In the genomic region with DNA sequence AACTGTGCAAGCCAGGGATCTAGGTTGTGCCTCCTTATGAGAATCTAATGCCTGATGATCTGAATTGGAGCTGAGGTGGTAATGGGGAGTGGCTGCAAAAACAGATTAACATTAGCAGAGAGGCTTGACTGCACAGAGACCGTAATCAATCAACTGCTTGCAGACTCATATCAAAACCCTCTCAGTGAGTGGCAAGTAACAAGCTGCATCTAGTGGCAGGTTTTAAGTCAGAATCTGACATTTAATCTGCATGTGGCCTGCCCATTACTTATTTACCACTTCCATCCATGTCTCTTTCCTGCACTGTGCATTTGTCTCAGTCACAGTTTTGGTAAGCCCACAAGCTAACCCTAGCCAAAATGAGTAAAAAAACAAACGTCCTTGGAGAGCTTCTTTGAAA, we compare ENCODE assay signal across 22 cellular contexts. TPM values are rescaled to one million over a fixed set of nuclear protein-coding genes. Genes with fewer than 3 reads are reported as not detected.
DNase-seq lines count a peak whose midpoint lies in the region; ATAC-seq and TF ChIP-seq lines count a peak whose summit lies in the region.
"Had no signal": no experiment of that assay in that cellular context is flagged by ENCODE, and none has a peak within 500 bp of the region (broad histone marks: within the 10 kb centered on the region; RNA-seq: fewer than 3 reads in every experiment).

No MANE protein-coding gene starts in this region.

- H3K9me3 Mint-ChIP-seq in activated T-helper 2 cell treated with anti-CD3 and anti-CD28 coated beads, Interferon-gamma antibody, Interleukin-2, Interleukin-4, amounts not matched to agents 10 μg/mL and 5 μg/mL and 100 μg/mL, durations not matched to agents 14 hours and 24 hours and 36 hours, result no peaks in the 10 kb centered on the region
- H3K9me3 Mint-ChIP-seq in glutamatergic neuron (ENCODE audit: unreplicated experiment), result no peaks in the 10 kb centered on the region
- H3K9me3 Mint-ChIP-seq: activated B cell treated with CpG ODN at 0.5 μM for 24 hours, natural killer cell had no signal

- H3K4me3 Mint-ChIP-seq in activated T-helper 2 cell treated with anti-CD3 and anti-CD28 coated beads, Interferon-gamma antibody, Interleukin-2, Interleukin-4, amounts not matched to agents 10 μg/mL and 5 μg/mL and 100 μg/mL, durations not matched to agents 14 hours and 24 hours and 36 hours (ENCODE audit: low read depth), result no peak overlapping the region
- H3K4me3 Mint-ChIP-seq in glutamatergic neuron (ENCODE audit: unreplicated experiment), result no peak overlapping the region
- H3K4me3 Mint-ChIP-seq: activated B cell treated with CpG ODN at 0.5 μM for 24 hours, natural killer cell had no signal

- ATAC-seq in GM18907 (IDR thresholded peaks at IDR 0.05; ENCODE audit: unreplicated experiment), result peak; percentile 59
- peak; percentile 60 for ATAC-seq in HG02938 (IDR thresholded peaks at IDR 0.05; ENCODE audit: unreplicated experiment)
- no peak for ATAC-seq in HG02798 (IDR thresholded peaks at IDR 0.05; ENCODE audit: poor library complexity, unreplicated experiment)
- ATAC-seq: left lobe of liver, natural killer cell, pancreas had no signal

- DNase-seq in NCI-H82 (lab: John Stamatoyannopoulos, UW), result peak; percentile 40
- no peak for DNase-seq in NCI-H82 treated with DMSO at 0.1 percent for 48 hours (lab: John Stamatoyannopoulos, UW; ENCODE audit: unreplicated experiment)
- no peak for DNase-seq in activated T-helper 2 cell treated with anti-CD3 and anti-CD28 coated beads, Interferon-gamma antibody, Interleukin-2, Interleukin-4, amounts not matched to agents 10 μg/mL and 5 μg/mL and 100 μg/mL, durations not matched to agents 14 hours and 24 hours and 36 hours (ENCODE audit: low spot score)
- DNase-seq in ACHN, result no peak
- DNase-seq in glutamatergic neuron, result no peak
- DNase-seq: activated B cell treated with CpG ODN at 0.5 μM for 24 hours; activated CD8-positive, alpha-beta memory T cell treated with anti-CD3 and anti-CD28 coated beads, Interleukin-2, amount 50 U/mL, for 4 hours; brain microvascular endothelial cell; COR-L47; natural killer cell; NCI-H1417 treated with DMSO at 0.1 percent for 48 hours; NCI-H748 treated with DMSO at 0.1 percent for 48 hours; pancreas; PC-9; sigmoid colon; SJCRH30; stomach; upper lobe of left lung had no signal

- no peaks in the 10 kb centered on the region for H3K27me3 Mint-ChIP-seq in activated T-helper 2 cell treated with anti-CD3 and anti-CD28 coated beads, Interferon-gamma antibody, Interleukin-2, Interleukin-4, amounts not matched to agents 10 μg/mL and 5 μg/mL and 100 μg/mL, durations not matched to agents 14 hours and 24 hours and 36 hours (ENCODE audit: low read depth)
- no peaks in the 10 kb centered on the region for H3K27me3 Mint-ChIP-seq in glutamatergic neuron (ENCODE audit: unreplicated experiment)
- H3K27me3 Mint-ChIP-seq: activated B cell treated with CpG ODN at 0.5 μM for 24 hours had no signal

- TF ChIP-seq CTCF in glutamatergic neuron (IDR thresholded peaks at IDR 0.05; ENCODE audit: partially characterized antibody, unreplicated experiment), result no peak

- intact Hi-C loops in activated T-helper 2 cell treated with anti-CD3 and anti-CD28 coated beads, Interferon-gamma antibody, Interleukin-2, Interleukin-4, amounts not matched to agents 10 μg/mL and 5 μg/mL and 100 μg/mL, durations not matched to agents 14 hours and 24 hours and 36 hours (cut with micrococcal nuclease), result loop anchor here (1.0 to 10.0 kb wide), 3 partner anchors 11 to 935 kb away; a partner anchor contains a TSS

- in situ Hi-C loops in ACHN (cut with HindIII; ENCODE audit: low pct_ligation_motif_present, low pct_unique_long_range_greater_than_20kb, low sequenced_read_pairs), result no loop called here

- peaks cover 30% of the 10 kb centered on the region for H3K4me1 Mint-ChIP-seq in activated T-helper 2 cell treated with anti-CD3 and anti-CD28 coated beads, Interferon-gamma antibody, Interleukin-2, Interleukin-4, amounts not matched to agents 10 μg/mL and 5 μg/mL and 100 μg/mL, durations not matched to agents 14 hours and 24 hours and 36 hours (ENCODE audit: low read depth)
- peaks cover 2% of the 10 kb centered on the region for H3K4me1 Mint-ChIP-seq in glutamatergic neuron (ENCODE audit: low read depth, unreplicated experiment)

- peak overlapping the region; percentile 74 for H3K27ac Mint-ChIP-seq in activated T-helper 2 cell treated with anti-CD3 and anti-CD28 coated beads, Interferon-gamma antibody, Interleukin-2, Interleukin-4, amounts not matched to agents 10 μg/mL and 5 μg/mL and 100 μg/mL, durations not matched to agents 14 hours and 24 hours and 36 hours
- H3K27ac Mint-ChIP-seq in glutamatergic neuron (ENCODE audit: unreplicated experiment), result no peak overlapping the region
- H3K27ac Mint-ChIP-seq: activated B cell treated with CpG ODN at 0.5 μM for 24 hours, natural killer cell had no signal

- H3K36me3 Mint-ChIP-seq in activated T-helper 2 cell treated with anti-CD3 and anti-CD28 coated beads, Interferon-gamma antibody, Interleukin-2, Interleukin-4, amounts not matched to agents 10 μg/mL and 5 μg/mL and 100 μg/mL, durations not matched to agents 14 hours and 24 hours and 36 hours (ENCODE audit: low read depth), result peaks cover 93% of the 10 kb centered on the region
- peaks cover 10% of the 10 kb centered on the region for H3K36me3 Mint-ChIP-seq in glutamatergic neuron (ENCODE audit: unreplicated experiment)

RNA-seq across cellular contexts. Expression of a gene that starts 11.2 kb away (rescaled TPM):
- 135 and 162 TPM in 2 replicates for total RNA-seq in activated T-helper 2 cell treated with anti-CD3 and anti-CD28 coated beads, Interferon-gamma antibody, Interleukin-2, Interleukin-4, amounts not matched to agents 10 μg/mL and 5 μg/mL and 100 μg/mL, durations not matched to agents 14 hours and 24 hours and 36 hours
- total RNA-seq in glutamatergic neuron (ENCODE audit: unreplicated experiment), result 169 TPM
